Comparison of ENCODE assay signal across 13 cellular contexts in genomic region chr4:31234494-31234893, GRCh38.
DNase-seq lines count a peak whose midpoint lies in the region; ATAC-seq and TF ChIP-seq lines count a peak whose summit lies in the region.
"Had no signal": no experiment of that assay in that cellular context is flagged by ENCODE, and none has a peak within 500 bp of the region (broad histone marks: within the 10 kb centered on the region; RNA-seq: fewer than 3 reads in every experiment).

No MANE protein-coding gene starts in this region.

- no peak overlapping the region for H3K14ac ChIP-seq in mesenchymal stem cell (ENCODE audit: low read length in 2 of 2)

- no peak overlapping the region for H3K27ac ChIP-seq in mesenchymal stem cell (ENCODE audit: low read length, poor library complexity, severe bottlenecking)
- no peak overlapping the region for H3K27ac ChIP-seq in transverse colon
- H3K27ac ChIP-seq: left lung, PC-9 had no signal

- H3K27me3 ChIP-seq in mesenchymal stem cell (ENCODE audit: control insufficient read depth in 1 of 2, insufficient read depth in 1 of 2, low read length in 2 of 2) (no peaks in the 10 kb centered on the region), transverse colon (no peaks in the 10 kb centered on the region)
- H3K27me3 ChIP-seq: left lung had no signal

- TF ChIP-seq POLR2A in transverse colon (IDR thresholded peaks at IDR 0.05): no peak

- DNase-seq in NCI-H82 (lab: John Stamatoyannopoulos, UW) (peak; percentile 9), NCI-H82 treated with DMSO at 0.1 percent for 48 hours (lab: John Stamatoyannopoulos, UW; ENCODE audit: unreplicated experiment) (no peak), NCI-H1436 treated with DMSO at 0.1 percent for 48 hours (lab: John Stamatoyannopoulos, UW) (peak; percentile 27), mesenchymal stem cell (no peak), transverse colon (no peak), NCI-H1092 (lab: John Stamatoyannopoulos, UW) (no peak)
- no peak for DNase-seq in activated effector memory CD4-positive, alpha-beta T cell treated with anti-CD3 and anti-CD28 coated beads, Interleukin-2, amount 50 U/mL, for 16 hours
- DNase-seq: cerebellar nuclear complex; left lung; MV-4-11; stimulated activated CD4-positive, alpha-beta T cell treated with anti-CD3 and anti-CD28 coated beads, Interleukin-2, amount 100 ng/mL, for 24 hours had no signal

- no peak overlapping the region for H2BK5ac ChIP-seq in mesenchymal stem cell (ENCODE audit: low read depth, low read length, poor library complexity, severe bottlenecking)

- WGBS in mesenchymal stem cell: 97% methylated on average over 2 of the region's 2 CpGs
- 78 to 86% methylated on average over 1 to 2 of the region's 2 CpGs for WGBS in transverse colon (ENCODE audit: low coverage in 1 of 2), 2 donors

- H2BK12ac ChIP-seq in mesenchymal stem cell (ENCODE audit: low read length in 2 of 2): no peak overlapping the region

- TF ChIP-seq CTCF in transverse colon (IDR thresholded peaks at IDR 0.05): no peak

- H4K8ac ChIP-seq in mesenchymal stem cell (ENCODE audit: low read length): peak overlapping the region; percentile 53

- H3K36me3 ChIP-seq in mesenchymal stem cell (ENCODE audit: control insufficient read depth in 1 of 2, insufficient read depth in 2 of 2, low read depth in 1 of 2, low read length in 2 of 2): no peaks in the 10 kb centered on the region
- H3K36me3 ChIP-seq in transverse colon: no peaks in the 10 kb centered on the region
- H3K36me3 ChIP-seq: left lung had no signal

- no peak overlapping the region for H3K9ac ChIP-seq in mesenchymal stem cell (ENCODE audit: low read length)

- H3K4ac ChIP-seq in mesenchymal stem cell (ENCODE audit: low read depth in 1 of 2, low read length in 2 of 2): no peak overlapping the region

- no peak overlapping the region for H2AFZ ChIP-seq in mesenchymal stem cell (ENCODE audit: low read depth, low read length)
- H2AFZ ChIP-seq: PC-9 had no signal

- no peak overlapping the region for H3K4me2 ChIP-seq in mesenchymal stem cell (ENCODE audit: low read length, poor library complexity, severe bottlenecking)
- H3K4me2 ChIP-seq: PC-9 had no signal

- H2AK5ac ChIP-seq in mesenchymal stem cell (ENCODE audit: low read length, severe bottlenecking): no peak overlapping the region

- in situ Hi-C loops in transverse colon (cut with MboI; ENCODE audit: low pct_ligation_motif_present in 1 of 4, low pct_unique_long_range_greater_than_20kb in 1 of 4, low sequenced_read_pairs in 3 of 4): no loop called here

- H2BK15ac ChIP-seq in mesenchymal stem cell (ENCODE audit: low read depth, poor library complexity, severe bottlenecking): no peak overlapping the region

- ATAC-seq in HG02759 (IDR thresholded peaks at IDR 0.05; ENCODE audit: unreplicated experiment): peak; percentile 64
- ATAC-seq: left lung had no signal

- no peak overlapping the region for H3K18ac ChIP-seq in mesenchymal stem cell (ENCODE audit: low read depth in 1 of 2, low read length in 2 of 2)

- H3K79me1 ChIP-seq in mesenchymal stem cell (replicated peaks; ENCODE audit: low read length, poor library complexity, severe bottlenecking): no peaks in the 10 kb centered on the region

- TF ChIP-seq EP300 in transverse colon (IDR thresholded peaks at IDR 0.05; ENCODE audit: low read depth): no peak

- no peak overlapping the region for H4K91ac ChIP-seq in mesenchymal stem cell (ENCODE audit: low read length)

- intact Hi-C loops in transverse colon (cut with DNase I; ENCODE audit: low total_unique reads): no loop called here

- H3K4me1 ChIP-seq in mesenchymal stem cell (ENCODE audit: control insufficient read depth, insufficient read depth, low read depth, low read length): no peaks in the 10 kb centered on the region
- H3K4me1 ChIP-seq in transverse colon: no peaks in the 10 kb centered on the region
- H3K4me1 ChIP-seq: left lung had no signal

- H3K23ac ChIP-seq in mesenchymal stem cell (ENCODE audit: low read length in 2 of 2): no peak overlapping the region

- H3K9me3 ChIP-seq in mesenchymal stem cell (ENCODE audit: control insufficient read depth, low read length) (peaks cover 7% of the 10 kb centered on the region), transverse colon (no peaks in the 10 kb centered on the region)

- H3K4me3 ChIP-seq in mesenchymal stem cell (ENCODE audit: insufficient read depth in 1 of 2, low read depth in 1 of 2, low read length in 2 of 2) (no peak overlapping the region), transverse colon (no peak overlapping the region)
- H3K4me3 ChIP-seq: left lung, PC-9 had no signal

- H2BK120ac ChIP-seq in mesenchymal stem cell (ENCODE audit: low read depth, low read length): no peak overlapping the region

Comparison
In these comparisons a context has a peak if more than half of its experiments do, and no peak if none do; other contexts are left out.
1. DNase-seq: peak in NCI-H82 (single experiment) and NCI-H1436 treated with DMSO at 0.1 percent for 48 hours (single experiment); none in NCI-H82 treated with DMSO at 0.1 percent for 48 hours (single experiment), mesenchymal stem cell (single experiment), activated effector memory CD4-positive, alpha-beta T cell treated with anti-CD3 and anti-CD28 coated beads, Interleukin-2, amount 50 U/mL, for 16 hours (single experiment), transverse colon (single experiment) and NCI-H1092 (single experiment).